In genomic region chr17:1492249-1493206, GRCh38 we compare ENCODE assay signal across 1 cellular context.
TF ChIP-seq lines count a peak whose summit lies in the region.

Gene MYO1C (minus strand): TSS chr17:1492686. CDS start chr17:1492487, 199 bp downstream.

TF ChIP-seq in HepG2, 621 proteins besides CTCF, POLR2A, EP300 and RAD21 (continued from another document and continues in another):
- TF ChIP-seq SNAPC4 (CRISPR knock-in tag; IDR thresholded peaks at IDR 0.05) (no peak), SOX5 (CRISPR knock-in tag; IDR thresholded peaks at IDR 0.05; ENCODE audit: borderline replicate concordance) (no peak), GATA4 (IDR thresholded peaks at IDR 0.05; ENCODE audit: borderline replicate concordance, low read depth) (no peak), MXI1 (IDR thresholded peaks at IDR 0.05; ENCODE audit: borderline replicate concordance, low read depth, low read length) (no peak), HMG20B (CRISPR knock-in tag; conservative IDR thresholded peaks at IDR 0.05) (no peak), BRD4 (CRISPR knock-in tag; IDR thresholded peaks at IDR 0.05) (no peak), GFI1 (CRISPR knock-in tag; IDR thresholded peaks at IDR 0.05; ENCODE audit: borderline replicate concordance) (no peak), ZBTB26 (CRISPR knock-in tag; IDR thresholded peaks at IDR 0.05; ENCODE audit: borderline replicate concordance) (no peak), KLF13 (CRISPR knock-in tag; IDR thresholded peaks at IDR 0.05) (no peak), ZNF7 (CRISPR knock-in tag; IDR thresholded peaks at IDR 0.05) (no peak), MLX (CRISPR knock-in tag; IDR thresholded peaks at IDR 0.05) (no peak), ZKSCAN1 (IDR thresholded peaks at IDR 0.05; ENCODE audit: low read length) (no peak), ZBTB40 (IDR thresholded peaks at IDR 0.05) (no peak), ZBTB40 (CRISPR knock-in tag; IDR thresholded peaks at IDR 0.05) (no peak), ZSCAN29 (CRISPR knock-in tag; conservative IDR thresholded peaks at IDR 0.05) (no peak), GABPA (IDR thresholded peaks at IDR 0.05; ENCODE audit: low read depth, low read length) (no peak; the same call in 1 of the 2 replicates), GABPA (CRISPR knock-in tag; IDR thresholded peaks at IDR 0.05; ENCODE audit: low read depth) (peak; percentile 30; the same call in 1 of the 2 replicates), ZBED4 (CRISPR knock-in tag; IDR thresholded peaks at IDR 0.05; ENCODE audit: borderline replicate concordance) (no peak), ZNF180 (CRISPR knock-in tag; IDR thresholded peaks at IDR 0.05; ENCODE audit: borderline replicate concordance, low read depth) (0 out of 2 replicates have a peak, but pooled peaks have one; percentile 55), ZNF20 (CRISPR knock-in tag; IDR thresholded peaks at IDR 0.05) (no peak), ZNF501 (CRISPR knock-in tag; IDR thresholded peaks at IDR 0.05) (peak; percentile 70; the same call in 1 of the 2 replicates), GPBP1L1 (CRISPR knock-in tag; IDR thresholded peaks at IDR 0.05) (no peak), ZNF512 (CRISPR knock-in tag; IDR thresholded peaks at IDR 0.05) (no peak), SRY (CRISPR knock-in tag; IDR thresholded peaks at IDR 0.05) (no peak), ZFP90 (CRISPR knock-in tag; IDR thresholded peaks at IDR 0.05; ENCODE audit: borderline replicate concordance) (no peak), ZNF34 (CRISPR knock-in tag; IDR thresholded peaks at IDR 0.05; ENCODE audit: borderline replicate concordance) (0 out of 2 replicates have a peak, but pooled peaks have one; percentile 59), SAFB2 (CRISPR knock-in tag; IDR thresholded peaks at IDR 0.05; ENCODE audit: borderline replicate concordance, low read depth) (no peak; the same call in 1 of the 2 replicates), ZNF572 (CRISPR knock-in tag; IDR thresholded peaks at IDR 0.05) (no peak; the same call in 1 of the 2 replicates), ZNF672 (CRISPR knock-in tag; IDR thresholded peaks at IDR 0.05) (no peak), RFXANK (CRISPR knock-in tag; IDR thresholded peaks at IDR 0.05) (no peak), PCBP2 (optimal IDR thresholded peaks at IDR 0.05; ENCODE audit: low read depth, low read length, poor library complexity, severe bottlenecking) (no peak), ZNF788 (CRISPR knock-in tag; IDR thresholded peaks at IDR 0.05; ENCODE audit: borderline replicate concordance) (peak; percentile 0; the same call in 1 of the 2 replicates), CCDC6 (CRISPR knock-in tag; IDR thresholded peaks at IDR 0.05) (no peak), ZBTB25 (CRISPR knock-in tag; IDR thresholded peaks at IDR 0.05) (no peak)
